ENCODE assay signal across 9 cellular contexts in genomic region chr6:34664270-34664971, GRCh38. TPM values are rescaled to one million over a fixed set of nuclear protein-coding genes. Genes with fewer than 3 reads are reported as not detected.
DNase-seq lines count a peak whose midpoint lies in the region; ATAC-seq and TF ChIP-seq lines count a peak whose summit lies in the region.
"Had no signal": no experiment of that assay in that cellular context is flagged by ENCODE, and none has a peak within 500 bp of the region (broad histone marks: within the 10 kb centered on the region; RNA-seq: fewer than 3 reads in every experiment).

No MANE protein-coding gene starts in this region.

- peaks cover 0 to 2% of the 10 kb centered on the region in 2 donors for H3K9me3 Mint-ChIP-seq in activated T-cell treated with anti-CD3 and anti-CD28 coated beads, Interleukin-2, amount 50 U/mL, for 72 hours

- no peaks in the 10 kb centered on the region for H3K27me3 Mint-ChIP-seq in activated T-cell treated with anti-CD3 and anti-CD28 coated beads, Interleukin-2, amount 50 U/mL, for 72 hours (ENCODE audit: low read depth)

- H3K4me1 Mint-ChIP-seq in activated T-cell treated with anti-CD3 and anti-CD28 coated beads, Interleukin-2, amount 50 U/mL, for 72 hours (ENCODE audit: low read depth), result peaks cover 51% of the 10 kb centered on the region

- peak overlapping the region; percentile 24 to 49 for H3K27ac ChIP-seq in thoracic aorta

- H3K27ac Mint-ChIP-seq in activated T-cell treated with anti-CD3 and anti-CD28 coated beads, Interleukin-2, amount 50 U/mL, for 72 hours, result peak overlapping the region; percentile 98

- peak overlapping the region; percentile 10 for H3K4me3 ChIP-seq in fibroblast of pulmonary artery (replicated peaks; ENCODE audit: low read depth, low read length)
- no peak overlapping the region for H3K4me3 ChIP-seq in thoracic aorta

- TF ChIP-seq CTCF in fibroblast of pulmonary artery (IDR thresholded peaks at IDR 0.05; ENCODE audit: low read length, missing control alignments) (no peak), thoracic aorta (IDR thresholded peaks at IDR 0.05) (no peak)

- no peaks in the 10 kb centered on the region for H3K27me3 ChIP-seq in thoracic aorta (replicated peaks; ENCODE audit: insufficient read depth)

- H3K9me3 ChIP-seq in thoracic aorta, result no peaks in the 10 kb centered on the region

- no peaks in the 10 kb centered on the region for H3K36me3 ChIP-seq in thoracic aorta

- peaks cover 3 to 5% of the 10 kb centered on the region in 2 donors for H3K36me3 Mint-ChIP-seq in activated T-cell treated with anti-CD3 and anti-CD28 coated beads, Interleukin-2, amount 50 U/mL, for 72 hours (ENCODE audit: insufficient read depth in 2 of 2)

- peak overlapping the region; percentile 68 to 84 for H3K4me3 Mint-ChIP-seq in activated T-cell treated with anti-CD3 and anti-CD28 coated beads, Interleukin-2, amount 50 U/mL, for 72 hours

- no peak for DNase-seq in activated T-cell treated with anti-CD3 and anti-CD28 coated beads, Interleukin-2, amount 50 U/mL, for 72 hours
- no peak for DNase-seq in activated T-cell treated with anti-CD3 and anti-CD28 coated beads, Interleukin-2, amount 50 U/mL, for 48 hours
- DNase-seq in UCSD-AML1 (lab: John Stamatoyannopoulos, UW; ENCODE audit: unreplicated experiment) (peak; percentile 30), fibroblast of pulmonary artery (ENCODE audit: low read depth) (peak; percentile 79), thoracic aorta (ENCODE audit: low spot score) (no peak), D341Med (ENCODE audit: low spot score) (no peak), DMS153 treated with DMSO at 0.1 percent for 48 hours (lab: John Stamatoyannopoulos, UW; ENCODE audit: unreplicated experiment) (no peak)
- DNase-seq: GDM1 had no signal

- peak in 1 of 2 donors; percentile 49 for ATAC-seq in activated T-cell treated with anti-CD3 and anti-CD28 coated beads, Interleukin-2, amount 50 U/mL, for 72 hours (replicated peaks in 1 of 2)
- peak; percentile 9 for ATAC-seq in thoracic aorta (ENCODE audit: insufficient number of reproducible peaks, low FRiP score, low read depth)
- ATAC-seq in GM21717 (IDR thresholded peaks at IDR 0.05; ENCODE audit: unreplicated experiment), result no peak

- H3K4me1 ChIP-seq in thoracic aorta (ENCODE audit: control insufficient read depth in 1 of 2, low read depth in 2 of 2), result peaks cover 8 to 39% of the 10 kb centered on the region in 2 donors

RNA-seq across cellular contexts. Expression of gene ILRUN, which starts 32.1 kb away (rescaled TPM):
- total RNA-seq in activated T-cell treated with anti-CD3 and anti-CD28 coated beads, Interleukin-2, amount 50 U/mL, for 72 hours, result 10 to 100 TPM; 68.8 to 78.8 TPM
- 10 to 100 TPM; 75.4 to 78.9 TPM for total RNA-seq in thoracic aorta

Comparison
In these comparisons a context has a peak if more than half of its experiments do, and no peak if none do; other contexts are left out.
1. DNase-seq: peak in UCSD-AML1 (single experiment) and fibroblast of pulmonary artery (single experiment); none in activated T-cell treated with anti-CD3 and anti-CD28 coated beads, Interleukin-2, amount 50 U/mL, for 72 hours (0 of 2), activated T-cell treated with anti-CD3 and anti-CD28 coated beads, Interleukin-2, amount 50 U/mL, for 48 hours (0 of 2), thoracic aorta (single experiment), D341Med (single experiment) and DMS153 treated with DMSO at 0.1 percent for 48 hours (single experiment).